1 cellular context compared by ENCODE assay signal in genomic region chr14:77660754-77661153, GRCh38.
TF ChIP-seq lines count a peak whose summit lies in the region.

No MANE protein-coding gene starts in this region.

TF ChIP-seq in H1, 55 proteins besides CTCF, POLR2A, EP300 and RAD21:
- TF ChIP-seq CHD7 (IDR thresholded peaks at IDR 0.05; ENCODE audit: insufficient replicate concordance, low read length) (no peak), JUND (IDR thresholded peaks at IDR 0.05; ENCODE audit: low read length) (no peak), SIN3A (conservative IDR thresholded peaks at IDR 0.05 in 1 of 2, IDR thresholded peaks at IDR 0.05 in 1 of 2; ENCODE audit: low read depth in 1 of 2, low read length in 2 of 2) (no peak), BCL11A (IDR thresholded peaks at IDR 0.05; ENCODE audit: low read depth in 2 of 2, low read length in 2 of 2) (no peak), YY1 (IDR thresholded peaks at IDR 0.05; ENCODE audit: low read depth, low read length) (no peak), SIRT6 (IDR thresholded peaks at IDR 0.05; ENCODE audit: low read length) (no peak), USF2 (IDR thresholded peaks at IDR 0.05; ENCODE audit: low read length) (no peak), ZNF274 (IDR thresholded peaks at IDR 0.05; ENCODE audit: borderline replicate concordance, extremely low read depth, low read length) (no peak), RXRA (IDR thresholded peaks at IDR 0.05; ENCODE audit: insufficient read depth, low read depth, low read length) (no peak), CHD1 (IDR thresholded peaks at IDR 0.05; ENCODE audit: low read depth, low read length) (no peak), SP2 (IDR thresholded peaks at IDR 0.05; ENCODE audit: low read length) (no peak), GABPA (IDR thresholded peaks at IDR 0.05; ENCODE audit: borderline replicate concordance, insufficient read depth, low read length) (no peak), CBX8 (IDR thresholded peaks at IDR 0.05; ENCODE audit: borderline replicate concordance, low read depth, low read length) (no peak), EGR1 (IDR thresholded peaks at IDR 0.05; ENCODE audit: borderline replicate concordance, low read depth, low read length) (no peak), MAFK (IDR thresholded peaks at IDR 0.05; ENCODE audit: low read depth, low read length) (no peak), SAP30 (IDR thresholded peaks at IDR 0.05; ENCODE audit: insufficient read depth, insufficient replicate concordance, low read length) (no peak), TAF1 (IDR thresholded peaks at IDR 0.05; ENCODE audit: low read depth, low read length) (no peak)
